In the genomic region with DNA sequence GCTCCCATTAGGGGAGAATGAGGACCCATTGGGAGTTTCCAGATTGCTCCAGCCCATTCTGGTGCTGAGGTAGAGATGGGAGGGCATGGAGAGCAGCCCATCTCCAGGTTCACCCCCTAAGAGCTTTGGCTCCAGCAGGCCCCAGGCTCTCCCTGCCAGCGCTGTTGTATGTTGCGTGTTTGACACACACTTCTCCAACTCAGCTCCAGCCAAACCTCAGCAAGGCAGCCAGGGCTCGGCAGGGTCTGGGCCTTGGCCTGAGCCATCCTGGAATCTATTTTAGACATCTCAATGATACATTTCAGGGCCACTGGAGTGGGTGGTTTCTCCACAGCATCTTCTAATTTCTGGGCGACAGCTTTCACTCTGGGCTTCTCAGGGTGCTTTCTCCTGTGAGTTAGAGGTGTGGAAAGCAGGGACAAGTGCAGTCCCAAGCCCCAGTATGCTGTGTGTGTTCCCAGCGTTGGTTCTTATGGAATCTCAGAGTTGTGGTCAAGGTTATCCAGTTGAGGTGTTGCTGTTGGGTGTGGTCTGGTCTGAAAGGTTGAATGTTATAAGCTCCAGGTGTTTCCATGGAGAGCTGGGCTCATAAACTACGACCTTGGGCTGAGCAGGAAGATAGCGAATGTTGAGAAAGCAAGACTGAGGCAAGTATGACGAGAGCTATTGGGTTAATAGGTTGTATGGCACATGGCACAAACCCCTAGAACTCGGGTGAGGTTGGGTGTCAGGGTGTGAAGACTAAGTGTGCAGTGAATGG, we compare ENCODE assay signal across 19 cellular contexts.
A peak's percentile ranks its signal among the peaks of the same experiment; 100 is the strongest.
DNase-seq lines count a peak whose midpoint lies in the region; ATAC-seq, FAIRE-seq and TF ChIP-seq lines count a peak whose summit lies in the region.
"Had no signal": no experiment of that assay in that cellular context is flagged by ENCODE, and none has a peak within 500 bp of the region (broad histone marks: within the 10 kb centered on the region; RNA-seq: fewer than 3 reads in every experiment).

No MANE protein-coding gene starts in this region.

- H3K9me3 ChIP-seq in HEK293 (ENCODE audit: control insufficient read depth, insufficient read depth, low read depth, low read length) (no peaks in the 10 kb centered on the region), body of pancreas (no peaks in the 10 kb centered on the region), small intestine (ENCODE audit: control insufficient read depth, low read depth) (no peaks in the 10 kb centered on the region), A673 (ENCODE audit: low read depth, low read length, poor library complexity, severe bottlenecking) (no peaks in the 10 kb centered on the region), aorta (ENCODE audit: control insufficient read depth, low read length) (no peaks in the 10 kb centered on the region)
- H3K9me3 ChIP-seq: HAP-1, sigmoid colon, upper lobe of left lung had no signal

- 55 to 63% methylated on average over 8 to 9 of the region's 9 CpGs for WGBS in body of pancreas, 2 donors
- 38 to 54% (median 40%) methylated on average over 9 of the region's 9 CpGs for WGBS in small intestine, 3 donors
- WGBS in aorta, 2 donors = 60 to 72% methylated on average over 9 of the region's 9 CpGs

- ATAC-seq in body of pancreas (peak; percentile 58), left ventricle myocardium superior (peak; percentile 64), aorta (ENCODE audit: low FRiP score) (no peak)
- ATAC-seq: activated naive CD4-positive, alpha-beta T cell treated with anti-CD3 and anti-CD28 coated beads, Interleukin-2, amount 50 U/mL, for 72 hours; Panc1; stimulated activated naive CD8-positive, alpha-beta T cell treated with anti-CD3 and anti-CD28 coated beads, Interleukin-15, Interleukin-2, amounts not matched to agents 100 U/mL and 50 U/mL, for 24 hours had no signal

- TF ChIP-seq POLR2A in body of pancreas (IDR thresholded peaks at IDR 0.05) = no peak

- H3K27me3 ChIP-seq in body of pancreas (no peaks in the 10 kb centered on the region), small intestine (ENCODE audit: control insufficient read depth in 2 of 2, insufficient read depth in 2 of 2, low read length in 2 of 2) (no peaks in the 10 kb centered on the region), A673 (replicated peaks; ENCODE audit: insufficient read depth, low read depth, low read length, poor library complexity) (no peaks in the 10 kb centered on the region), aorta (ENCODE audit: control insufficient read depth in 1 of 2, insufficient read depth in 2 of 2, low read length in 1 of 2) (no peaks in the 10 kb centered on the region)
- H3K27me3 ChIP-seq: sigmoid colon, upper lobe of left lung had no signal

- POLR2A ChIA-PET in HEK293 (lab: Yijun Ruan, JAX) (no interaction called here), A673 (lab: Charles Lee; ENCODE audit: low non-redundant PET) (no interaction called here)

- DNase-seq in body of pancreas (no peak), left ventricle myocardium superior (peak; percentile 58), small intestine (peak; percentile 93), A673 (ENCODE audit: low spot score) (no peak), aorta (no peak), NCI-H146 (lab: John Stamatoyannopoulos, UW) (no peak), GM13977 (ENCODE audit: low spot score) (no peak)
- DNase-seq: activated CD4-positive, alpha-beta T cell treated with anti-CD3 and anti-CD28 coated beads for 1 hour; Calu3; GDM1; stimulated activated CD4-positive, alpha-beta T cell treated with anti-CD3 and anti-CD28 coated beads, Interleukin-1b, Interleukin-23, amount 100 ng/mL, for 48 hours; stimulated activated naive CD8-positive, alpha-beta T cell treated with anti-CD3 and anti-CD28 coated beads, Interleukin-15, Interleukin-2, amounts not matched to agents 100 U/mL and 50 U/mL, for 24 hours; upper lobe of left lung had no signal

- TF ChIP-seq CTCF in HEK293 (tag by site-specific recombination; IDR thresholded peaks at IDR 0.05) = no peak
- no peak for TF ChIP-seq CTCF in body of pancreas (IDR thresholded peaks at IDR 0.05)
- TF ChIP-seq CTCF in A673 (conservative IDR thresholded peaks at IDR 0.05; ENCODE audit: low read depth, low read length) = no peak
- no peak for TF ChIP-seq CTCF in GM13977 (IDR thresholded peaks at IDR 0.05; ENCODE audit: extremely low read depth, insufficient read depth, missing control alignments)

- H3K4me1 ChIP-seq in HEK293 (ENCODE audit: control insufficient read depth, insufficient read depth, low read length) (peaks cover 4% of the 10 kb centered on the region), body of pancreas (peaks cover 9% of the 10 kb centered on the region), small intestine (ENCODE audit: control insufficient read depth in 2 of 2, insufficient read depth in 1 of 2, low read depth in 1 of 2, low read length in 1 of 2) (peaks cover 1 to 4% of the 10 kb centered on the region in 2 donors), A673 (ENCODE audit: insufficient read depth, low read length, poor library complexity, severe bottlenecking) (peaks cover 14% of the 10 kb centered on the region), aorta (ENCODE audit: control insufficient read depth in 1 of 2, insufficient read depth in 2 of 2, low read length in 2 of 2) (no peaks in the 10 kb centered on the region)
- H3K4me1 ChIP-seq: HAP-1 had no signal

- intact Hi-C loops in body of pancreas (cut with DNase I) = no loop called here
- intact Hi-C loops in left ventricle myocardium superior (cut with micrococcal nuclease) = no loop called here
- intact Hi-C loops in A673 (cut with micrococcal nuclease; ENCODE audit: unreplicated experiment) = no loop called here
- intact Hi-C loops in aorta (cut with DNase I) = no loop called here

- H3K4me3 ChIP-seq in HEK293 (ENCODE audit: low read depth, low read length) (no peak overlapping the region), body of pancreas (no peak overlapping the region), small intestine (ENCODE audit: low read depth in 1 of 2, low read length in 2 of 2) (no peak overlapping the region), A673 (ENCODE audit: low read depth, low read length, poor library complexity, severe bottlenecking) (no peak overlapping the region), aorta (ENCODE audit: low read length in 2 of 2) (no peak overlapping the region)
- H3K4me3 ChIP-seq: HAP-1, sigmoid colon, upper lobe of left lung had no signal

- no peak for FAIRE-seq in small intestine (lab: Jason Lieb, UNC)
- FAIRE-seq: frontal cortex had no signal

- in situ Hi-C loops in GM13977 (cut with MboI; ENCODE audit: low pct_unique_long_range_greater_than_20kb, low sequenced_read_pairs, unreplicated experiment) = no loop called here

- no TSS peak for BruUV-seq in A673 (replicated peaks; lab: Mats Ljungman, UMichigan)

- no peaks in the 10 kb centered on the region for H3K36me3 ChIP-seq in HEK293 (ENCODE audit: control insufficient read depth in 2 of 2, insufficient read depth in 1 of 2, low read length in 2 of 2)
- no peaks in the 10 kb centered on the region for H3K36me3 ChIP-seq in body of pancreas (replicated peaks in 1 of 2; ENCODE audit: insufficient read depth in 1 of 2, low read depth in 2 of 2)
- H3K36me3 ChIP-seq in small intestine (ENCODE audit: control insufficient read depth in 2 of 2, insufficient read depth in 2 of 2, low read length in 2 of 2) = no peaks in the 10 kb centered on the region
- no peaks in the 10 kb centered on the region for H3K36me3 ChIP-seq in A673 (ENCODE audit: insufficient read depth, low read length, poor library complexity, severe bottlenecking)
- H3K36me3 ChIP-seq in aorta (ENCODE audit: control insufficient read depth in 1 of 2, insufficient read depth in 2 of 2, low read length in 1 of 2) = no peaks in the 10 kb centered on the region
- H3K36me3 ChIP-seq: HAP-1, sigmoid colon had no signal

- CTCF ChIA-PET in HEK293 (lab: Yijun Ruan, JAX) (interaction anchor here (0.8 to 1.3 kb wide), 6 partner anchors 18 to 144 kb away, joined by 3 to 4 read pairs (median 4); no protein-coding TSS in a partner anchor), A673 (lab: Charles Lee) (no interaction called here)

- no peak overlapping the region for H3K27ac ChIP-seq in HEK293 (ENCODE audit: extremely low read depth, low read depth, low read length)
- no peak overlapping the region for H3K27ac ChIP-seq in body of pancreas
- H3K27ac ChIP-seq in small intestine (ENCODE audit: low read depth in 1 of 2, low read length in 1 of 2) = peak overlapping the region in 1 of 2 donors; percentile 20
- H3K27ac ChIP-seq in A673 (ENCODE audit: low read depth, low read length, poor library complexity, severe bottlenecking) = no peak overlapping the region
- no peak overlapping the region for H3K27ac ChIP-seq in aorta (ENCODE audit: low read depth in 1 of 2, low read length in 2 of 2)
- H3K27ac ChIP-seq: upper lobe of left lung had no signal

TF ChIP-seq in HEK293, 187 proteins besides CTCF, POLR2A, EP300 and RAD21:
- TF ChIP-seq BCL11A (tag by site-specific recombination; IDR thresholded peaks at IDR 0.05; ENCODE audit: low read depth) = no peak
- TF ChIP-seq ZNF677 (tag by site-specific recombination; IDR thresholded peaks at IDR 0.05) = no peak
- peak; percentile 24 for TF ChIP-seq PRDM1 (tag by site-specific recombination; IDR thresholded peaks at IDR 0.05)
- 0 out of 2 replicates have a peak, but pooled peaks have one; percentile 7 for TF ChIP-seq GLIS1 (tag by site-specific recombination; IDR thresholded peaks at IDR 0.05)

Comparison
In these comparisons a context has a peak if more than half of its experiments do, and no peak if none do; other contexts are left out.
1. DNase-seq: peak in left ventricle myocardium superior (single experiment) and small intestine (single experiment); none in body of pancreas (0 of 4), A673 (single experiment), aorta (0 of 2), NCI-H146 (single experiment) and GM13977 (single experiment).